8 cellular contexts compared by ENCODE assay signal in genomic region chr10:11424456-11425287, GRCh38.
DNase-seq lines count a peak whose midpoint lies in the region; ATAC-seq lines count a peak whose summit lies in the region.

No MANE protein-coding gene starts in this region.

- DNase-seq in SHP77 (lab: John Stamatoyannopoulos, UW) (peak; percentile 42 to 65), SHP77 treated with DMSO at 0.1 percent for 48 hours (lab: John Stamatoyannopoulos, UW) (no peak), HuH-7.5 (ENCODE audit: low spot score) (peak; percentile 48), SW480 (ENCODE audit: low spot score) (peak; percentile 32), germinal center (ENCODE audit: low spot score) (peak; percentile 55), posterior cingulate gyrus (peak in 9 of 10 donors; percentile 23 to 91 (median 51))
- no peak for DNase-seq in activated CD4-positive, alpha-beta T cell treated with anti-CD3 and anti-CD28 coated beads for 1 hour

- no peak for ATAC-seq in HG02938 (IDR thresholded peaks at IDR 0.05; ENCODE audit: unreplicated experiment)

- intact Hi-C loops in posterior cingulate gyrus (cut with DNase I) = loop anchor here (10.0 kb wide), 1 partner anchor 330 kb away; no protein-coding TSS in a partner anchor

Comparison
In these comparisons a context has a peak if more than half of its experiments do, and no peak if none do; other contexts are left out.
1. DNase-seq: peak in SHP77 (2 of 2), HuH-7.5 (single experiment), SW480 (single experiment), germinal center (single experiment) and posterior cingulate gyrus (9 of 10); none in SHP77 treated with DMSO at 0.1 percent for 48 hours (single experiment) and activated CD4-positive, alpha-beta T cell treated with anti-CD3 and anti-CD28 coated beads for 1 hour (single experiment).